ENCODE assay signal across 8 cellular contexts in the genomic region with DNA sequence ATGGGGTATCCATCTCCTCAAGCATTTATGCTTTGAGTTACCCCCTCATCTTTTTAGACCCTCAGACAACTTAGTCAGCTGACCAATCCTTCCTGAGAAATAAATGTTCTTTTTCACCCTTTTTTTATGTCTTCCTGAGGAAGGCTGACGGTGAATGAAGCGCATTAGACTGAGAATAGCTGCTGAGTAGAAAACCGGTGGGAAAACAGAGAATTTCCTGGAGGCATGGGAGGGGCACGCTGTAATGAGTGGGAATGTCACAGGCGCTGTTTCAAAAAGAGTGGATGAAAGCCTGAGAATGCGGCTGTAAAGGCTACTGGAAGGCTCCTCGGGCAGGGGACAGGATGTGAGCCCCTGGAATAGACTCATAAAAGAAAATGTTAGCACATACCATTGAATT. TPM values are rescaled to one million over a fixed set of nuclear protein-coding genes. Genes with fewer than 3 reads are reported as not detected.
A peak's percentile ranks its signal among the peaks of the same experiment; 100 is the strongest.
DNase-seq lines count a peak whose midpoint lies in the region; ATAC-seq, FAIRE-seq and TF ChIP-seq lines count a peak whose summit lies in the region.
"Not testable (repeated sequence)": the region's sequence is repeated elsewhere in the genome, so short reads cannot be mapped to it uniquely, and the experiment has no call there.

No MANE protein-coding gene starts in this region.

- H3K4me2 ChIP-seq in K562 (ENCODE audit: insufficient read depth, low read length): not testable (repeated sequence)
- H3K4me2 ChIP-seq in fibroblast of lung (ENCODE audit: extremely low read depth, insufficient read depth, low read length): peak overlapping the region; percentile 71

- not testable (repeated sequence) for H3K27me3 ChIP-seq in CD8-positive, alpha-beta memory T cell (ENCODE audit: insufficient read depth, low read length, poor library complexity, severe bottlenecking); K562 (ENCODE audit: control insufficient read depth in 2 of 2, insufficient read depth in 2 of 2, low read length in 2 of 2); fibroblast of lung (ENCODE audit: control insufficient read depth, insufficient read depth, low read length); rectal smooth muscle tissue (ENCODE audit: control insufficient read depth, insufficient read depth, low read length); tibial nerve

- not testable (repeated sequence) for ATAC-seq in K562

- not testable (repeated sequence) for H3K9ac ChIP-seq in K562 (ENCODE audit: insufficient read depth in 1 of 2, low read depth in 2 of 2, low read length in 2 of 2); fibroblast of lung (ENCODE audit: insufficient read depth, low read length); rectal smooth muscle tissue (ENCODE audit: low read length)

- not testable (repeated sequence) for H3K9me1 ChIP-seq in K562 (ENCODE audit: control insufficient read depth, insufficient read depth, low read length)

- H3K36me3 Mint-ChIP-seq in CD8-positive, alpha-beta memory T cell: not testable (repeated sequence)
- H3K36me3 Mint-ChIP-seq in activated CD4-positive, alpha-beta memory T cell treated with anti-CD3 and anti-CD28 coated beads, Interleukin-2, amount 10 ng/mL, durations not matched to agents 7 days and 5 days (ENCODE audit: low read depth): peaks cover 20% of the 10 kb centered on the region

- H4K20me1 ChIP-seq in K562 (replicated peaks; ENCODE audit: control insufficient read depth, insufficient read depth, low read length); fibroblast of lung (ENCODE audit: control insufficient read depth, extremely low read depth, insufficient read depth, low read length): not testable (repeated sequence)

- intact Hi-C loops in K562 (cut with micrococcal nuclease): not testable (repeated sequence)

- H3K4me1 ChIP-seq in CD8-positive, alpha-beta memory T cell (ENCODE audit: insufficient read depth, low read length): peaks cover 19% of the 10 kb centered on the region
- H3K4me1 ChIP-seq in K562 (replicated peaks in 1 of 2; ENCODE audit: control insufficient read depth in 2 of 2, insufficient read depth in 2 of 2, low read length in 2 of 2) (peaks cover 9 to 16% of the 10 kb centered on the region in 2 experiments; a peak in 3 of 5 replicates), tibial nerve (peaks cover 0 to 25% (median 2%) of the 10 kb centered on the region in 4 donors)
- H3K4me1 ChIP-seq in fibroblast of lung (ENCODE audit: control insufficient read depth, extremely low read depth, insufficient read depth, low read length); mesodermal cell (ENCODE audit: control insufficient read depth, insufficient read depth, low read length, poor library complexity, severe bottlenecking); rectal smooth muscle tissue (ENCODE audit: control insufficient read depth, insufficient read depth, low read length): not testable (repeated sequence)

- H3K27me3 Mint-ChIP-seq in CD8-positive, alpha-beta memory T cell; activated CD4-positive, alpha-beta memory T cell treated with anti-CD3 and anti-CD28 coated beads, Interleukin-2, amount 10 ng/mL, durations not matched to agents 7 days and 5 days: not testable (repeated sequence)

- H3K79me2 ChIP-seq in K562 (ENCODE audit: control insufficient read depth, insufficient read depth, low read length): peaks cover 26% of the 10 kb centered on the region
- H3K79me2 ChIP-seq in fibroblast of lung (ENCODE audit: control insufficient read depth, insufficient read depth, low read length): not testable (repeated sequence)

- not testable (repeated sequence) for FAIRE-seq in K562 (lab: Jason Lieb, UNC)

- BruUV-seq in K562 (replicated peaks; lab: Mats Ljungman, UMichigan): not testable (repeated sequence)

- peak overlapping the region; percentile 92 to 100 (median 96) for H3K27ac Mint-ChIP-seq in CD8-positive, alpha-beta memory T cell
- H3K27ac Mint-ChIP-seq in activated CD4-positive, alpha-beta memory T cell treated with anti-CD3 and anti-CD28 coated beads, Interleukin-2, amount 10 ng/mL, durations not matched to agents 7 days and 5 days: peak overlapping the region; percentile 100

- CTCF ChIA-PET in CD8-positive, alpha-beta memory T cell (lab: Charles Lee): interaction anchor here (1.6 to 2.6 kb wide), 4 partner anchors 11 to 39 kb away, joined by 5 to 16 read pairs (median 10); partner anchors contain the start of gene SLC2A3
- CTCF ChIA-PET in activated CD4-positive, alpha-beta memory T cell treated with anti-CD3 and anti-CD28 coated beads, Interleukin-2, amount 10 ng/mL, durations not matched to agents 7 days and 5 days (lab: Charles Lee): interaction anchor here (0.7 to 3.3 kb wide), 11 partner anchors 12 to 260 kb away, joined by 3 to 44 read pairs (median 5); partner anchors contain the start of gene SLC2A3
- CTCF ChIA-PET in K562 (lab: Yijun Ruan, JAX; ENCODE audit: low intra/inter-chr PET ratio): not testable (repeated sequence)

- not testable (repeated sequence) for DNase-seq in CD8-positive, alpha-beta memory T cell; NB4 (ENCODE audit: low read depth); activated CD4-positive, alpha-beta memory T cell treated with anti-CD3 and anti-CD28 coated beads, Interleukin-2, amount 10 ng/mL, durations not matched to agents 7 days and 5 days; K562 (ENCODE audit: extremely low read depth in 1 of 4, low spot score in 3 of 4); fibroblast of lung (ENCODE audit: low read depth in 2 of 2); tibial nerve (ENCODE audit: low spot score in 2 of 2)

- TF ChIP-seq CTCF in NB4 (IDR thresholded peaks at IDR 0.05; ENCODE audit: low read depth, low read length); K562 (IDR thresholded peaks at IDR 0.05 in 2 of 3, conservative IDR thresholded peaks at IDR 0.05 in 1 of 3; ENCODE audit: insufficient read depth in 2 of 3, low read depth in 1 of 3, low read length in 3 of 3); fibroblast of lung (conservative IDR thresholded peaks at IDR 0.05 in 1 of 2, IDR thresholded peaks at IDR 0.05 in 1 of 2; ENCODE audit: low read depth in 1 of 2, low read length in 2 of 2); tibial nerve (IDR thresholded peaks at IDR 0.05): not testable (repeated sequence)

- H3K4me3 Mint-ChIP-seq in CD8-positive, alpha-beta memory T cell: peak overlapping the region; percentile 83 to 94 (median 85)
- H3K4me3 Mint-ChIP-seq in activated CD4-positive, alpha-beta memory T cell treated with anti-CD3 and anti-CD28 coated beads, Interleukin-2, amount 10 ng/mL, durations not matched to agents 7 days and 5 days: peak overlapping the region; percentile 84

- in situ Hi-C loops in K562 (cut with MboI): not testable (repeated sequence)

- not testable (repeated sequence) for H3K36me3 ChIP-seq in CD8-positive, alpha-beta memory T cell (ENCODE audit: insufficient read depth, low read length); K562 (ENCODE audit: control insufficient read depth, insufficient read depth, low read length); fibroblast of lung (ENCODE audit: control insufficient read depth, insufficient read depth, low read length); mesodermal cell (ENCODE audit: control insufficient read depth, insufficient read depth, low read length); rectal smooth muscle tissue (ENCODE audit: control insufficient read depth, insufficient read depth, low read length); tibial nerve

- peak overlapping the region; percentile 90 for H3K27ac ChIP-seq in CD8-positive, alpha-beta memory T cell (ENCODE audit: low read depth, low read length)
- not testable (repeated sequence) for H3K27ac ChIP-seq in K562 (ENCODE audit: extremely low read depth, low read depth, low read length)
- H3K27ac ChIP-seq in fibroblast of lung (ENCODE audit: insufficient read depth, low read length) (peak overlapping the region; percentile 81), mesodermal cell (ENCODE audit: low read depth, low read length, severe bottlenecking) (peak overlapping the region; percentile 97), rectal smooth muscle tissue (ENCODE audit: low read depth, low read length) (peak overlapping the region; percentile 79), tibial nerve (peak overlapping the region in 3 of 4 donors; percentile 79 to 95 (median 85))

- peak overlapping the region; percentile 82; the same call in 1 of the 2 replicates for H2AFZ ChIP-seq in K562 (ENCODE audit: low read depth, low read length)
- not testable (repeated sequence) for H2AFZ ChIP-seq in fibroblast of lung (ENCODE audit: low read length)

- H3K9me3 Mint-ChIP-seq in CD8-positive, alpha-beta memory T cell; activated CD4-positive, alpha-beta memory T cell treated with anti-CD3 and anti-CD28 coated beads, Interleukin-2, amount 10 ng/mL, durations not matched to agents 7 days and 5 days: not testable (repeated sequence)

- not testable (repeated sequence) for H3K9me3 ChIP-seq in CD8-positive, alpha-beta memory T cell (ENCODE audit: low read length); K562 (replicated peaks; ENCODE audit: control insufficient read depth, insufficient read depth, low read depth, low read length); fibroblast of lung (ENCODE audit: control insufficient read depth, insufficient read depth, low read depth, low read length); mesodermal cell (ENCODE audit: control insufficient read depth, low read length); tibial nerve

- 72% methylated on average over 3 of the region's 7 CpGs for WGBS in K562 (ENCODE audit: insufficient coverage, low coverage, missing lambda C conversion rate)
- no CpG with 5 or more reads among the region's 7 CpGs for WGBS in mesodermal cell (ENCODE audit: insufficient coverage in 2 of 2), 2 experiments
- 1% methylated on average over 5 of the region's 7 CpGs; no CpG with 5 or more reads in 1 of the 2 donors for WGBS in tibial nerve, 2 donors

- TF ChIP-seq EP300 in K562 (IDR thresholded peaks at IDR 0.05; ENCODE audit: low read length); tibial nerve (IDR thresholded peaks at IDR 0.05): not testable (repeated sequence)

- TF ChIP-seq POLR2A in NB4 (IDR thresholded peaks at IDR 0.05; ENCODE audit: extremely low read depth, insufficient read length); K562 (conservative IDR thresholded peaks at IDR 0.05); tibial nerve (IDR thresholded peaks at IDR 0.05): not testable (repeated sequence)

- POLR2A ChIA-PET in CD8-positive, alpha-beta memory T cell (lab: Charles Lee): interaction anchor here (0.6 to 2.5 kb wide), 5 partner anchors 16 to 109 kb away, joined by 4 to 42 read pairs (median 15); partner anchors contain the start of gene SLC2A3
- POLR2A ChIA-PET in activated CD4-positive, alpha-beta memory T cell treated with anti-CD3 and anti-CD28 coated beads, Interleukin-2, amount 10 ng/mL, durations not matched to agents 7 days and 5 days (lab: Charles Lee): interaction anchor here (0.7 to 18.6 kb wide), 9 partner anchors 12 to 116 kb away, joined by 3 to 819 read pairs (median 5); partner anchors contain the start of gene SLC2A3
- POLR2A ChIA-PET in K562 (lab: Yijun Ruan, JAX): interaction anchor here (1.5 kb wide), 1 partner anchor 11 kb away, joined by 3 read pairs; no protein-coding TSS in a partner anchor

- H3K4me3 ChIP-seq in CD8-positive, alpha-beta memory T cell (ENCODE audit: low read length): peak overlapping the region; percentile 78
- H3K4me3 ChIP-seq in NB4 (ENCODE audit: low read depth, low read length): peak overlapping the region; percentile 67
- H3K4me3 ChIP-seq in K562; fibroblast of lung (replicated peaks in 1 of 4; ENCODE audit: control extremely low read depth in 1 of 4, insufficient read depth in 1 of 4, low read depth in 3 of 4, low read length in 4 of 4); mesodermal cell (ENCODE audit: extremely low read depth, insufficient read depth, low read length, poor library complexity, severe bottlenecking); rectal smooth muscle tissue (ENCODE audit: low read length): not testable (repeated sequence)
- H3K4me3 ChIP-seq in tibial nerve: peak overlapping the region in 1 of 4 donors; percentile 64

- TF ChIP-seq RAD21 in K562 (CRISPR knock-in tag; conservative IDR thresholded peaks at IDR 0.05 in 1 of 2, IDR thresholded peaks at IDR 0.05 in 1 of 2): not testable (repeated sequence)

- H3K4me1 Mint-ChIP-seq in CD8-positive, alpha-beta memory T cell: peaks cover 18 to 33% (median 28%) of the 10 kb centered on the region in 3 donors
- H3K4me1 Mint-ChIP-seq in activated CD4-positive, alpha-beta memory T cell treated with anti-CD3 and anti-CD28 coated beads, Interleukin-2, amount 10 ng/mL, durations not matched to agents 7 days and 5 days: peaks cover 38% of the 10 kb centered on the region

RNA-seq across cellular contexts. Expression of gene SLC2A3, which starts 35.8 kb away (rescaled TPM):
- 100 to 1,000 TPM; 105 to 106 TPM for total RNA-seq in CD8-positive, alpha-beta memory T cell
- polyA plus RNA-seq in CD8-positive, alpha-beta memory T cell: 96.6 TPM
- total RNA-seq in activated CD4-positive, alpha-beta memory T cell treated with anti-CD3 and anti-CD28 coated beads, Interleukin-2, amount 10 ng/mL, durations not matched to agents 7 days and 5 days: 100 to 1,000 TPM; 659 to 664 TPM
- total RNA-seq in K562 (2011; cell fraction: chromatin; rRNA removed; ENCODE audit: low replicate concordance): 809 and 942 TPM in 2 replicates
- total RNA-seq in K562 (2011; cell fraction: nucleolus; rRNA removed): 602 and 714 TPM in 2 replicates
- total RNA-seq in K562 (2011; cell fraction: nucleoplasm; rRNA removed): 822 and 830 TPM in 2 replicates
- total RNA-seq in K562 (2014; rRNA removed) (64.0 and 67.3 TPM in 2 replicates), K562 (2014; rRNA removed; fragmentation: Illumina TruSeq; extraction: Trizol) (119 and 138 TPM in 2 replicates), K562 (2015; rRNA removed; fragmentation: Illumina TruSeq; extraction: Trizol) (78.9 and 86.3 TPM in 2 replicates), K562 (2021) (140 and 161 TPM in 2 replicates), fibroblast of lung (95.0 and 127 TPM in 2 replicates), tibial nerve (100 to 1,000 TPM in 3 of 4 donors, 10 to 100 TPM in 1; 83.4 to 262 (median 115) TPM)
- polyA plus RNA-seq in K562 (2011; rRNA removed) (296 and 491 TPM in 2 replicates), K562 (2014; fragmentation: Illumina TruSeq; extraction: Trizol) (101 and 104 TPM in 2 replicates), K562 (2014; fragmentation: Nextera tagmentation; extraction: Ambion mirVana) (100 to 1,000 TPM in 1 of 2 experiments, 10 to 100 TPM in 1; 93.4 to 129 TPM), K562 (2014; rRNA removed) (97.9 and 98.7 TPM in 2 replicates), fibroblast of lung (83.0 and 124 TPM in 2 replicates)
- 291 and 361 TPM in 2 replicates for polyA plus RNA-seq in K562 (2011; cell fraction: cytosol; rRNA removed)
- polyA plus RNA-seq in K562 (2011; cell fraction: nucleus; rRNA removed): 164 and 209 TPM in 2 replicates
- polyA plus RNA-seq in K562 (2012): 81.0 and 167 TPM in 2 replicates
- polyA minus RNA-seq in K562 (2011; rRNA and poly(A)+ RNA removed): 452 and 599 TPM in 2 replicates
- 168 and 265 TPM in 2 replicates for polyA minus RNA-seq in K562 (2011; cell fraction: cytosol; rRNA and poly(A)+ RNA removed)
- 149 and 249 TPM in 2 replicates for polyA minus RNA-seq in K562 (2011; cell fraction: nucleus; rRNA and poly(A)+ RNA removed)
- 65.6 and 124 TPM in 2 replicates for polyA plus RNA-seq in fibroblast of lung (2012)
- 109 and 154 TPM in 2 replicates for polyA minus RNA-seq in fibroblast of lung (ENCODE audit: low replicate concordance)
- 517 TPM for polyA plus RNA-seq in mesodermal cell (2013, experiment 1 of 2)
- polyA plus RNA-seq in mesodermal cell (2013, experiment 2 of 2): 441 TPM
